1 cellular context compared by ENCODE assay signal in the genomic region with DNA sequence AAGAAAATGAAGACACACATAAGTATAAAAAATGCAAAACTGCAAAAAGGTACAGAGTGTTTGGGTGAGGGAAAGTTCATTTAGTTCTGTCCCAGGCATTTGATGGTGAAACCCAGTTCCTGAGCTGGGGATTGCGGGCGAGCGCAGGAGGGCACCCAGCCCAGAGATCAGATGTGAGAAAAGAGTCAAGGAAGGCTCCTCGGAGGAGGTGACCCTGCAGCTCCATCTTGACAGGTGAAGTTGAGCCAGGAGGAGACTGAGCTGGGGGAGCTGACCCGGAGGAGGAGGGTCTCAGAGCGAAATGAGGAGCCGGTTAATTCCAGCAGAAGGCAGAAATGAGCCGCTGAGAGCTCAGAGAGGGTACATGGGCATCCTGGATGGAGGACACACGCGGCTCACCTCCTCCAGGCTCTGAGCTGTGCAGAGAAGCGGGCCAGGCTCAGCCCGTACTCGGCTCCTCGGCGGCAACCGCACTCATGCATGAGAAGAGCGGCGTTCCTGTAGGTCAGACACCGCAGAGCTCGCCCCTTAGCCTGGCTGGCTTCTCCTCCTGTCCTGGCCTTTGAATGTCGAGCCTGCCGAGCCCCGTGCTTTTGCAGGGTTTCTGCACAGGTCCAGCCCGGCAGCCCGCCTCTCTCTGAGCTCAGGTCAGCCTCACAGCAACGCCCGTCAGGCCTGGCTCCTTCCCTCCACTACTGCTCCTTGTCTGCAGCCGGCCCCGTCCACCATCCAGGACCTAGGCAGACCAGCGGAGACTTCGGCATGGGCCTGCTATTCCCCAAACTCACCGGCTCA.
TF ChIP-seq lines count a peak whose summit lies in the region.

No MANE protein-coding gene starts in this region.

TF ChIP-seq in WTC11, 78 proteins besides CTCF, POLR2A, EP300 and RAD21 (continued from another document):
- TF ChIP-seq ZNF425 (CRISPR knock-in tag; conservative IDR thresholded peaks at IDR 0.05) (no peak), SMAD4 (CRISPR knock-in tag; IDR thresholded peaks at IDR 0.05) (no peak), EMX1 (CRISPR knock-in tag; IDR thresholded peaks at IDR 0.05) (no peak), NR3C1 (CRISPR knock-in tag; conservative IDR thresholded peaks at IDR 0.05; ENCODE audit: low read depth) (no peak), ZNF416 (CRISPR knock-in tag; IDR thresholded peaks at IDR 0.05) (no peak), ESRRA (CRISPR knock-in tag; IDR thresholded peaks at IDR 0.05; ENCODE audit: borderline replicate concordance) (no peak), ARID4B (CRISPR knock-in tag; IDR thresholded peaks at IDR 0.05; ENCODE audit: borderline replicate concordance) (no peak), OVOL2 (CRISPR knock-in tag; IDR thresholded peaks at IDR 0.05; ENCODE audit: borderline replicate concordance) (no peak), ZNF121 (CRISPR knock-in tag; IDR thresholded peaks at IDR 0.05) (no peak)
